18 cellular contexts compared by ENCODE assay signal in the genomic region with DNA sequence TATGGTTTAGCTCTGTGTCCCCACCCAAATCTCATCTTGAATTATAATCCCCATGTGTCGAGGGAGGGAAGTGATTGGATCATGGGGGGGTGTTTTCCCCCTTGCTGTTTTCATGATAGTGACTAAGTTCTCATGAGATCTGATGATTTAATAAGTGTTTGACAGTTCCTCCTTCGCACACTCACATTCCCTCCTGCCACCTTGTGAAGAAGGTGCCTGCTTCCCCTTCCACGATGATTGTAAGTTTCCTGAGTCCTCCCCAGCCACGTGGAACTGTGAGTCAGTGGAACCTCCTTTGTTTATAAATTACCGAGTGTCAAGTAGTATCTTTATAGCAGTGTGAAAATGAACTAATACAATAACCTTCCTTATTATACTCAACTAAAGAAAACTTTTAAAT. TPM values are rescaled to one million over a fixed set of nuclear protein-coding genes. Genes with fewer than 3 reads are reported as not detected.
A peak's percentile ranks its signal among the peaks of the same experiment; 100 is the strongest.
DNase-seq lines count a peak whose midpoint lies in the region; TF ChIP-seq lines count a peak whose summit lies in the region.
"Had no signal": no experiment of that assay in that cellular context is flagged by ENCODE, and none has a peak within 500 bp of the region (broad histone marks: within the 10 kb centered on the region; RNA-seq: fewer than 3 reads in every experiment).

No MANE protein-coding gene starts in this region.

- no peak overlapping the region for H2BK5ac ChIP-seq in H9 (ENCODE audit: insufficient read length, low read length)

- H2AK5ac ChIP-seq in H9 (ENCODE audit: insufficient read length, low read length) = no peak overlapping the region

- intact Hi-C loops in head of caudate nucleus (cut with DNase I) = no loop called here

- H3K23ac ChIP-seq in H9 (ENCODE audit: insufficient read length, low read depth, low read length) = no peak overlapping the region

- no peak overlapping the region for H3K14ac ChIP-seq in H9 (ENCODE audit: insufficient read depth, low read length)

- no peaks in the 10 kb centered on the region for H3K23me2 ChIP-seq in H9 (ENCODE audit: insufficient read length, low read depth, low read length, poor library complexity, severe bottlenecking)

- H3K27ac ChIP-seq in H9 (ENCODE audit: insufficient read length, low read depth, low read length) = no peak overlapping the region
- H3K27ac ChIP-seq in smooth muscle cell (ENCODE audit: low read depth) = peak overlapping the region; percentile 39
- H3K27ac ChIP-seq: GM23248 had no signal

- no peaks in the 10 kb centered on the region for H3K79me1 ChIP-seq in H9 (ENCODE audit: insufficient read depth, low read depth, low read length, poor library complexity, severe bottlenecking)

- H3K9ac ChIP-seq in H9 (ENCODE audit: extremely low read depth, insufficient read length, low read length) (no peak overlapping the region), smooth muscle cell (ENCODE audit: low read depth) (no peak overlapping the region)
- H3K9ac ChIP-seq: GM23248, SK-N-SH had no signal

- H3K9me3 Mint-ChIP-seq in H9 = peaks cover 2 to 10% of the 10 kb centered on the region in 2 experiments; a peak in 2 of 5 replicates
- H3K9me3 Mint-ChIP-seq: CD4-positive, alpha-beta memory T cell had no signal

- no peak overlapping the region for H3K18ac ChIP-seq in H9 (ENCODE audit: insufficient read length, low read depth, low read length)

- no peaks in the 10 kb centered on the region for H3K36me3 ChIP-seq in smooth muscle cell (ENCODE audit: low read depth)

- H3K4me1 Mint-ChIP-seq in H9 = peaks cover 5 to 6% of the 10 kb centered on the region in 2 experiments; a peak in 2 of 4 replicates
- H3K4me1 Mint-ChIP-seq: B cell; CD4-positive, alpha-beta memory T cell had no signal

- TF ChIP-seq CTCF in H9 (conservative IDR thresholded peaks at IDR 0.05) (no peak), smooth muscle cell (IDR thresholded peaks at IDR 0.05; ENCODE audit: borderline replicate concordance, insufficient read depth, poor library complexity, severe bottlenecking) (no peak)

- no peak for DNase-seq in H9
- DNase-seq in amniotic epithelial cell (ENCODE audit: low read depth) = peak; percentile 36
- peak in 40 of 42 donors; percentile 10 to 77 (median 49) for DNase-seq in head of caudate nucleus
- no peak for DNase-seq in smooth muscle cell (lab: John Stamatoyannopoulos, UW; ENCODE audit: unreplicated experiment)
- DNase-seq in activated CD4-positive, alpha-beta T cell treated with anti-CD3 and anti-CD28 coated beads for 48 hours = no peak
- no peak for DNase-seq in effector CD8-positive, alpha-beta T cell (lab: John Stamatoyannopoulos, UW)
- DNase-seq in D341Med (ENCODE audit: low spot score) = no peak
- DNase-seq: Calu3; CD4-positive, alpha-beta memory T cell; DMS79; GM23248; NCI-H1105 treated with DMSO at 0.1 percent for 48 hours; NCI-H1694 treated with DMSO at 0.1 percent for 48 hours; NCI-H226; NCI-H524 treated with DMSO at 0.1 percent for 48 hours; Right ventricle myocardium superior; SK-N-SH had no signal

- H3K4me1 ChIP-seq in H9 (ENCODE audit: insufficient read depth, low read length) (no peaks in the 10 kb centered on the region), smooth muscle cell (ENCODE audit: low read depth) (no peaks in the 10 kb centered on the region)

- H3K4me3 ChIP-seq in smooth muscle cell = no peak overlapping the region
- H3K4me3 ChIP-seq: GM23248 had no signal

- H3K4ac ChIP-seq in H9 (ENCODE audit: low read depth, low read length) = no peak overlapping the region

- no peaks in the 10 kb centered on the region for H3K27me3 Mint-ChIP-seq in H9 (ENCODE audit: low read depth)
- H3K27me3 Mint-ChIP-seq: B cell; CD4-positive, alpha-beta memory T cell had no signal

- H3K9me3 ChIP-seq in H9 (ENCODE audit: control insufficient read depth, low read depth, low read length) (peaks cover 5% of the 10 kb centered on the region), smooth muscle cell (replicated peaks; ENCODE audit: low read depth) (no peaks in the 10 kb centered on the region)
- H3K9me3 ChIP-seq: SK-N-SH had no signal

- H3K27ac Mint-ChIP-seq in H9 = peak overlapping the region in 2 of 3 experiments; percentile 22 to 66; a peak in 1 of 7 replicates
- H3K27ac Mint-ChIP-seq: B cell had no signal

- no peak overlapping the region for H2BK12ac ChIP-seq in H9 (ENCODE audit: insufficient read length, low read depth, low read length)

- no peaks in the 10 kb centered on the region for H4K20me1 ChIP-seq in H9 (ENCODE audit: control insufficient read depth, insufficient read depth, insufficient read length)
- H4K20me1 ChIP-seq in smooth muscle cell (ENCODE audit: low read depth) = no peaks in the 10 kb centered on the region

- H2BK15ac ChIP-seq in H9 (ENCODE audit: low read depth, low read length) = no peak overlapping the region

- no peak overlapping the region for H4K91ac ChIP-seq in H9 (ENCODE audit: insufficient read length, low read depth, low read length)

- no peak overlapping the region for H4K5ac ChIP-seq in H9 (ENCODE audit: insufficient read length, low read depth, low read length)

- no peak overlapping the region for H2AFZ ChIP-seq in H9 (ENCODE audit: low read length)
- H2AFZ ChIP-seq in smooth muscle cell (ENCODE audit: low read depth) = no peak overlapping the region
- H2AFZ ChIP-seq: GM23248 had no signal

- no peak overlapping the region for H4K8ac ChIP-seq in H9 (replicated peaks; ENCODE audit: insufficient read length, low read depth, low read length)

- no peak overlapping the region for H3T11ph ChIP-seq in H9 (ENCODE audit: low read length)

- H3K4me2 ChIP-seq in H9 (ENCODE audit: insufficient read depth, insufficient read length, low read length) (no peak overlapping the region), smooth muscle cell (no peak overlapping the region)
- H3K4me2 ChIP-seq: SK-N-SH had no signal

- H3K56ac ChIP-seq in H9 (ENCODE audit: insufficient read length, low read depth, low read length) = no peak overlapping the region

- H3K79me2 ChIP-seq in H9 (ENCODE audit: insufficient read depth, low read length) (no peaks in the 10 kb centered on the region), smooth muscle cell (ENCODE audit: low read depth) (no peaks in the 10 kb centered on the region)

- no peaks in the 10 kb centered on the region for H3K27me3 ChIP-seq in H9 (ENCODE audit: insufficient read depth, low read length)
- no peaks in the 10 kb centered on the region for H3K27me3 ChIP-seq in smooth muscle cell (ENCODE audit: low read depth)

- peaks cover 1 to 21% (median 8%) of the 10 kb centered on the region in 3 experiments; a peak in 6 of 7 replicates for H3K36me3 Mint-ChIP-seq in H9 (ENCODE audit: insufficient read depth in 1 of 3, low read depth in 3 of 3)
- H3K36me3 Mint-ChIP-seq: CD4-positive, alpha-beta memory T cell had no signal

- peaks cover 11% of the 10 kb centered on the region for H3F3A ChIP-seq in smooth muscle cell (ENCODE audit: low read depth)

- no peak overlapping the region for H3K4me3 Mint-ChIP-seq in H9
- H3K4me3 Mint-ChIP-seq: B cell; CD4-positive, alpha-beta memory T cell had no signal

- no peak overlapping the region for H2BK20ac ChIP-seq in H9 (ENCODE audit: low read depth, low read length, poor library complexity, severe bottlenecking)

- no peak overlapping the region for H2BK120ac ChIP-seq in H9 (ENCODE audit: low read depth, low read length, poor library complexity, severe bottlenecking)

- WGBS in H9 (ENCODE audit: extremely low coverage, insufficient read length, low lambda C conversion rate) = no CpG with 5 or more reads among the region's 5 CpGs
- WGBS in smooth muscle cell (ENCODE audit: low lambda C conversion rate) = 59% methylated on average over 5 of the region's 5 CpGs

RNA-seq across cellular contexts. Expression of gene TEX10, which starts 24.3 kb away (rescaled TPM):
- total RNA-seq in H9 (2021) = 70.8 and 71.6 TPM in 2 replicates
- 29.2 and 30.5 TPM in 2 replicates for total RNA-seq in smooth muscle cell
- polyA plus RNA-seq in smooth muscle cell = 13.5 and 16.3 TPM in 2 replicates

RNA-seq across cellular contexts. Expression of gene MSANTD3, which starts 49.9 kb away (rescaled TPM):
- 34.0 and 35.7 TPM in 2 replicates for total RNA-seq in H9 (2021)
- 48.0 and 49.1 TPM in 2 replicates for total RNA-seq in smooth muscle cell
- polyA plus RNA-seq in smooth muscle cell = 40.4 and 52.9 TPM in 2 replicates

Comparison
In these comparisons a context has a peak if more than half of its experiments do, and no peak if none do; other contexts are left out.
1. DNase-seq: peak in amniotic epithelial cell (single experiment) and head of caudate nucleus (40 of 42); none in H9 (single experiment), smooth muscle cell (single experiment), activated CD4-positive, alpha-beta T cell treated with anti-CD3 and anti-CD28 coated beads for 48 hours (single experiment), effector CD8-positive, alpha-beta T cell (single experiment) and D341Med (single experiment).